1 cellular context compared by ENCODE assay signal in the genomic region with DNA sequence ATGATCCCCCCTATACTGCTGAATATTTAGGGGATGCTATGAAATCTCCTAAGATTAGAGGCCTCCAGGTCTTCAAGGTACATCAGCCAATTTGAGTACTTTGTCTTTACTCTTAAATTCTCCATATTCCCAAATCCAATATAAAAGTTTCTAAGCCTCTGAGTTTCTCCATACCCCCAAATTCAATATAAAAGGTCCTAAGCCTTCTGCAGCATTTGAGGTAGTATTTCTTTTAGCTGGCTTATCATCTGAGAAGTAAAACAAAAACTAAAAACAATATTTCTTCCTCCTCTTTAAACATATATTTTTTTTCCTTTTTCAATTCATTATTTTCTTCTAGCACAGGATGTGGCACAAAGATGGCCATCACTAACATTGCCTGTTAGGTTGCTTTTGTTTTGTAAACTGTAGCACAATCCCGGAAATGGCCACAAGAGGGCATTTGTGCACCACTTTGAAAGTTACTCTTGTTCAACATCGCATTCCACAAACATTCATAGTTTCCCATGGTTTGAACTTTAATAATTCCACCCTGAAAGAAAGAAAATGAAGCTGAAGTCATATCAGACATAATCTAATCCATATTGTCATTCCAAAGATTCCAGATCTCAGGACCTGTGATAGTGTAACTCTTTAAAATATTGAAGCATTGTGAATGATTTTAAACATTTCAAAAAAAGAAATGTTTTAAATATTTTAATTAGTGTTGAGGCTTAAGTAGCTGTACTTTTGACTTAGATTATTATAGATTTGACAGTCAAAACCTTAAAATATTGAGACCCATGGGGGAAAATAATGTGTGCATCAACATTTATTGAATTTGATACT.
TF ChIP-seq lines count a peak whose summit lies in the region.

No MANE protein-coding gene starts in this region.

TF ChIP-seq in K562, 482 proteins besides CTCF, POLR2A, EP300 and RAD21 (continued from another document):
- TF ChIP-seq DEAF1 (CRISPR knock-in tag; IDR thresholded peaks at IDR 0.05) (0 out of 2 replicates have a peak, but pooled peaks have one; percentile 35), ZNF232 (CRISPR knock-in tag; IDR thresholded peaks at IDR 0.05) (no peak)
TF ChIP-seq in K562: peak in this region for 2.
